Comparison of ENCODE assay signal across 8 cellular contexts in the genomic region with DNA sequence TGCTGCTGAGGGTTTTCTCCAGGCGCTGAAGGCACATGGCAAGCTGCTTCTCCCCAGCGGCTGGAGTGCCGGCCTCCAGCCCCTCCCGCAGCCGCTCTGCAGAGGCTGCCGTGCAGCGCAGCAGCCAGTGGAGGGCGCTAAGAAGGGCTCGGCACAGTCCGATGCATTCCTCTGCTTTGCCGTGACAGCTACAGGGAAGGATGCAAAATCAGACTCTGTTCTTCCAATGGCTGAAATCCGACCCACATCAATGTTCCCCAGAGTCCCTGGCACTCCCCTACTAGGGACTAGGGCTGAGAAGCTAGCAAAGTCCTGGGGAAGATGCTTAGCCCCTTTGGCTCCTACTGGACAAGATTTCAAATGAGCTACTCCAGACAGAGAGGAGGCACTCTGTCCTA. TPM values are rescaled to one million over a fixed set of nuclear protein-coding genes. Genes with fewer than 3 reads are reported as not detected.
DNase-seq lines count a peak whose midpoint lies in the region; ATAC-seq and TF ChIP-seq lines count a peak whose summit lies in the region.

No MANE protein-coding gene starts in this region.

- H3K36me3 Mint-ChIP-seq in brain (peaks cover 42% of the 10 kb centered on the region), nephron progenitor cell (ENCODE audit: low read depth) (peaks cover 48% of the 10 kb centered on the region)

- TF ChIP-seq CTCF in brain (conservative IDR thresholded peaks at IDR 0.05) (peak; percentile 49 to 69), nephron progenitor cell (IDR thresholded peaks at IDR 0.05) (peak; percentile 71)

- H3K79me2 ChIP-seq in Karpas-422 (ENCODE audit: low read length), result no peaks in the 10 kb centered on the region

- no peak overlapping the region for H3K27ac ChIP-seq in Karpas-422 (ENCODE audit: low read length)

- H3K4me3 Mint-ChIP-seq in brain (no peak overlapping the region), nephron progenitor cell (no peak overlapping the region)

- H3K4me1 Mint-ChIP-seq in brain (peaks cover 12% of the 10 kb centered on the region), nephron progenitor cell (peaks cover 22% of the 10 kb centered on the region)

- H3K36me3 ChIP-seq in Karpas-422 (ENCODE audit: insufficient read depth, low read length), result peaks cover 4% of the 10 kb centered on the region; the same call in 1 of the 2 replicates

- H3K27me3 Mint-ChIP-seq in brain, result no peaks in the 10 kb centered on the region
- no peaks in the 10 kb centered on the region for H3K27me3 Mint-ChIP-seq in nephron progenitor cell (ENCODE audit: low read depth, poor library complexity)

- no peaks in the 10 kb centered on the region for H3K9me3 ChIP-seq in Karpas-422 (ENCODE audit: low read length)

- no peaks in the 10 kb centered on the region for H3K9me3 Mint-ChIP-seq in brain
- no peaks in the 10 kb centered on the region for H3K9me3 Mint-ChIP-seq in nephron progenitor cell

- no peak overlapping the region for H2AFZ ChIP-seq in Karpas-422 (ENCODE audit: low read length)

- no peak overlapping the region for H3K4me2 ChIP-seq in Karpas-422 (ENCODE audit: low read depth, low read length, poor library complexity, severe bottlenecking)

- ATAC-seq in HG02852 (IDR thresholded peaks at IDR 0.05; ENCODE audit: unreplicated experiment) (no peak), GM19324 (IDR thresholded peaks at IDR 0.05; ENCODE audit: low FRiP score, unreplicated experiment) (no peak)

- H3K9ac ChIP-seq in Karpas-422 (ENCODE audit: low read length), result no peak overlapping the region; the same call in 1 of the 2 replicates

- no peaks in the 10 kb centered on the region for H4K20me1 ChIP-seq in Karpas-422 (ENCODE audit: insufficient read depth, low read depth, low read length)

- H3K9me2 ChIP-seq in Karpas-422 (replicated peaks; ENCODE audit: insufficient read depth, low read length), result no peaks in the 10 kb centered on the region

- peak overlapping the region in 1 of 5 experiments; percentile 90 for H3K27ac Mint-ChIP-seq in brain
- no peak overlapping the region for H3K27ac Mint-ChIP-seq in nephron progenitor cell

- H3K4me1 ChIP-seq in Karpas-422 (ENCODE audit: low read length), result peaks cover 5% of the 10 kb centered on the region

- no peak overlapping the region for H3K4me3 ChIP-seq in Karpas-422 (ENCODE audit: low read length)

- no peaks in the 10 kb centered on the region for H3K27me3 ChIP-seq in Karpas-422 (ENCODE audit: low read length)

- peak; percentile 46 for DNase-seq in EH (ENCODE audit: low read depth)
- DNase-seq in Karpas-422, result peak; percentile 86
- DNase-seq in nephron progenitor cell, result peak; percentile 74
- no peak for DNase-seq in GDM1 (lab: John Stamatoyannopoulos, UW)
- DNase-seq in NCI-H187 (lab: John Stamatoyannopoulos, UW), result no peak

RNA-seq across cellular contexts. Expression of a gene that starts 19.0 kb away (rescaled TPM):
- 40.8 and 50.6 TPM in 2 replicates for total RNA-seq in Karpas-422 (2014; rRNA removed; shearing (Covaris generic); ENCODE audit: low replicate concordance)
- 95.0 TPM for polyA plus RNA-seq in brain (ENCODE audit: insufficient read depth, low read depth, low replicate concordance)

RNA-seq across cellular contexts. Expression of a gene that starts 19.9 kb away (rescaled TPM):
- not detected in 2 replicates for total RNA-seq in Karpas-422 (2014; rRNA removed; shearing (Covaris generic); ENCODE audit: low replicate concordance)
- polyA plus RNA-seq in brain (ENCODE audit: insufficient read depth, low read depth, low replicate concordance), result 0.25 TPM

RNA-seq across cellular contexts. Expression of a gene that starts 27.6 kb away (rescaled TPM):
- 1.7 and 2.5 TPM in 2 replicates for total RNA-seq in Karpas-422 (2014; rRNA removed; shearing (Covaris generic); ENCODE audit: low replicate concordance)
- polyA plus RNA-seq in brain (ENCODE audit: insufficient read depth, low read depth, low replicate concordance), result 176 TPM

RNA-seq across cellular contexts. Expression of a gene that starts 54.6 kb away (rescaled TPM):
- total RNA-seq in Karpas-422 (2014; rRNA removed; shearing (Covaris generic); ENCODE audit: low replicate concordance), result 87.1 and 126 TPM in 2 replicates
- polyA plus RNA-seq in brain (ENCODE audit: insufficient read depth, low read depth, low replicate concordance), result 166 TPM

Comparison
In these comparisons a context has a peak if more than half of its experiments do, and no peak if none do; other contexts are left out.
1. DNase-seq: peak in EH (single experiment), Karpas-422 (single experiment) and nephron progenitor cell (single experiment); none in GDM1 (single experiment) and NCI-H187 (0 of 2).